Comparison of ENCODE assay signal across 2 cellular contexts in the genomic region with DNA sequence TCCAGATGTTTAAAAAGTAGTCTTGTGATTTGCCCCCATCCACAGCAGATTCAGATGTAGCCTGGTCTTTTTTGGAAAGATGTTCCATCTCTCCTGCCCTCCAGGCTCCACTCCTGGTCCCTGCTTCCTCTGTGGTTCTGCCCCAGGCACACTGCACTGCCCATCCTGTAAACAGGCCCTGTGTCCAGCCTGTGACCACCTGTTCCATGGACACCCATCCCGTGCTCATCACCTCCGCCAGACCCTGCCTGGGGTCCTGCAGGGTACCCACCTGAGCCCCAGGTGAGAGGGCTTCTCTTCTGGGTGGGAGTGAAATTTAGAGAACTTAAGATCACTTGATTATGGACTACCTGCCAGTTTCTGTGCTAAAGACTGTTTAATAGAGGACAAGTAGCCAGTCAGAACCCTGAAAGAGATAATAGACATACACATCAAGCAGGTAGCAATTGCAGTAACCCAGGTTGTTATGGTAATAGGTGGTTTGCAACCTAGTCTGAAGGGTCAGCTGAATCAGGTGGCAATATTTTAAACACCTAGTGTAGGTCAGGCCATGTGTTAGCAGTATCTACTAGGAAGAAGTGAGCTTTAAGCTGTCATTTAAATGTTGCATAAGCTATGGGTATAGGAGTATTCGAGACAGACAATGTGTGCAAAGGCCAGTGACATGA.
TF ChIP-seq lines count a peak whose summit lies in the region.

No MANE protein-coding gene starts in this region.

TF ChIP-seq in WTC11, 78 proteins besides CTCF, POLR2A, EP300 and RAD21:
- TF ChIP-seq RORB (CRISPR knock-in tag; IDR thresholded peaks at IDR 0.05) (no peak), SMAD3 (CRISPR knock-in tag; IDR thresholded peaks at IDR 0.05; ENCODE audit: borderline replicate concordance) (no peak), CREM (CRISPR knock-in tag; IDR thresholded peaks at IDR 0.05) (no peak), ESRRA (CRISPR knock-in tag; IDR thresholded peaks at IDR 0.05; ENCODE audit: borderline replicate concordance) (no peak), KAT7 (CRISPR knock-in tag; IDR thresholded peaks at IDR 0.05; ENCODE audit: borderline replicate concordance) (no peak), ZNF232 (CRISPR knock-in tag; IDR thresholded peaks at IDR 0.05) (no peak), FOXK1 (CRISPR knock-in tag; IDR thresholded peaks at IDR 0.05) (no peak), NR2C2 (CRISPR knock-in tag; IDR thresholded peaks at IDR 0.05) (no peak), ELF4 (CRISPR knock-in tag; IDR thresholded peaks at IDR 0.05; ENCODE audit: low read depth) (no peak), RELA (CRISPR knock-in tag; IDR thresholded peaks at IDR 0.05; ENCODE audit: borderline replicate concordance) (no peak), TEAD4 (CRISPR knock-in tag; IDR thresholded peaks at IDR 0.05) (no peak), MXD4 (CRISPR knock-in tag; IDR thresholded peaks at IDR 0.05; ENCODE audit: borderline replicate concordance) (no peak), ETV6 (CRISPR knock-in tag; IDR thresholded peaks at IDR 0.05) (no peak), GTF2I (CRISPR knock-in tag; conservative IDR thresholded peaks at IDR 0.05) (no peak)
- TF ChIP-seq, protein P1, sequence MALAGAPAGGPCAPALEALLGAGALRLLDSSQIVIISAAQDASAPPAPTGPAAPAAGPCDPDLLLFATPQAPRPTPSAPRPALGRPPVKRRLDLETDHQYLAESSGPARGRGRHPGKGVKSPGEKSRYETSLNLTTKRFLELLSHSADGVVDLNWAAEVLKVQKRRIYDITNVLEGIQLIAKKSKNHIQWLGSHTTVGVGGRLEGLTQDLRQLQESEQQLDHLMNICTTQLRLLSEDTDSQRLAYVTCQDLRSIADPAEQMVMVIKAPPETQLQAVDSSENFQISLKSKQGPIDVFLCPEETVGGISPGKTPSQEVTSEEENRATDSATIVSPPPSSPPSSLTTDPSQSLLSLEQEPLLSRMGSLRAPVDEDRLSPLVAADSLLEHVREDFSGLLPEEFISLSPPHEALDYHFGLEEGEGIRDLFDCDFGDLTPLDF (CRISPR knock-in tag; IDR thresholded peaks at IDR 0.05), result no peak
- TF ChIP-seq, protein P2, sequence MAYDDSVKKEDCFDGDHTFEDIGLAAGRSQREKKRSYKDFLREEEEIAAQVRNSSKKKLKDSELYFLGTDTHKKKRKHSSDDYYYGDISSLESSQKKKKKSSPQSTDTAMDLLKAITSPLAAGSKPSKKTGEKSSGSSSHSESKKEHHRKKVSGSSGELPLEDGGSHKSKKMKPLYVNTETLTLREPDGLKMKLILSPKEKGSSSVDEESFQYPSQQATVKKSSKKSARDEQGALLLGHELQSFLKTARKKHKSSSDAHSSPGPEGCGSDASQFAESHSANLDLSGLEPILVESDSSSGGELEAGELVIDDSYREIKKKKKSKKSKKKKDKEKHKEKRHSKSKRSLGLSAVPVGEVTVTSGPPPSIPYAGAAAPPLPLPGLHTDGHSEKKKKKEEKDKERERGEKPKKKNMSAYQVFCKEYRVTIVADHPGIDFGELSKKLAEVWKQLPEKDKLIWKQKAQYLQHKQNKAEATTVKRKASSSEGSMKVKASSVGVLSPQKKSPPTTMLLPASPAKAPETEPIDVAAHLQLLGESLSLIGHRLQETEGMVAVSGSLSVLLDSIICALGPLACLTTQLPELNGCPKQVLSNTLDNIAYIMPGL (CRISPR knock-in tag; IDR thresholded peaks at IDR 0.05), result no peak
- TF ChIP-seq, protein P3, sequence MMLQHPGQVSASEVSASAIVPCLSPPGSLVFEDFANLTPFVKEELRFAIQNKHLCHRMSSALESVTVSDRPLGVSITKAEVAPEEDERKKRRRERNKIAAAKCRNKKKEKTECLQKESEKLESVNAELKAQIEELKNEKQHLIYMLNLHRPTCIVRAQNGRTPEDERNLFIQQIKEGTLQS (CRISPR knock-in tag; conservative IDR thresholded peaks at IDR 0.05), result no peak
- TF ChIP-seq, protein P4, sequence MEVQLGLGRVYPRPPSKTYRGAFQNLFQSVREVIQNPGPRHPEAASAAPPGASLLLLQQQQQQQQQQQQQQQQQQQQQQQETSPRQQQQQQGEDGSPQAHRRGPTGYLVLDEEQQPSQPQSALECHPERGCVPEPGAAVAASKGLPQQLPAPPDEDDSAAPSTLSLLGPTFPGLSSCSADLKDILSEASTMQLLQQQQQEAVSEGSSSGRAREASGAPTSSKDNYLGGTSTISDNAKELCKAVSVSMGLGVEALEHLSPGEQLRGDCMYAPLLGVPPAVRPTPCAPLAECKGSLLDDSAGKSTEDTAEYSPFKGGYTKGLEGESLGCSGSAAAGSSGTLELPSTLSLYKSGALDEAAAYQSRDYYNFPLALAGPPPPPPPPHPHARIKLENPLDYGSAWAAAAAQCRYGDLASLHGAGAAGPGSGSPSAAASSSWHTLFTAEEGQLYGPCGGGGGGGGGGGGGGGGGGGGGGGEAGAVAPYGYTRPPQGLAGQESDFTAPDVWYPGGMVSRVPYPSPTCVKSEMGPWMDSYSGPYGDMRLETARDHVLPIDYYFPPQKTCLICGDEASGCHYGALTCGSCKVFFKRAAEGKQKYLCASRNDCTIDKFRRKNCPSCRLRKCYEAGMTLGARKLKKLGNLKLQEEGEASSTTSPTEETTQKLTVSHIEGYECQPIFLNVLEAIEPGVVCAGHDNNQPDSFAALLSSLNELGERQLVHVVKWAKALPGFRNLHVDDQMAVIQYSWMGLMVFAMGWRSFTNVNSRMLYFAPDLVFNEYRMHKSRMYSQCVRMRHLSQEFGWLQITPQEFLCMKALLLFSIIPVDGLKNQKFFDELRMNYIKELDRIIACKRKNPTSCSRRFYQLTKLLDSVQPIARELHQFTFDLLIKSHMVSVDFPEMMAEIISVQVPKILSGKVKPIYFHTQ (CRISPR knock-in tag; IDR thresholded peaks at IDR 0.05), result no peak
- TF ChIP-seq, protein P5, sequence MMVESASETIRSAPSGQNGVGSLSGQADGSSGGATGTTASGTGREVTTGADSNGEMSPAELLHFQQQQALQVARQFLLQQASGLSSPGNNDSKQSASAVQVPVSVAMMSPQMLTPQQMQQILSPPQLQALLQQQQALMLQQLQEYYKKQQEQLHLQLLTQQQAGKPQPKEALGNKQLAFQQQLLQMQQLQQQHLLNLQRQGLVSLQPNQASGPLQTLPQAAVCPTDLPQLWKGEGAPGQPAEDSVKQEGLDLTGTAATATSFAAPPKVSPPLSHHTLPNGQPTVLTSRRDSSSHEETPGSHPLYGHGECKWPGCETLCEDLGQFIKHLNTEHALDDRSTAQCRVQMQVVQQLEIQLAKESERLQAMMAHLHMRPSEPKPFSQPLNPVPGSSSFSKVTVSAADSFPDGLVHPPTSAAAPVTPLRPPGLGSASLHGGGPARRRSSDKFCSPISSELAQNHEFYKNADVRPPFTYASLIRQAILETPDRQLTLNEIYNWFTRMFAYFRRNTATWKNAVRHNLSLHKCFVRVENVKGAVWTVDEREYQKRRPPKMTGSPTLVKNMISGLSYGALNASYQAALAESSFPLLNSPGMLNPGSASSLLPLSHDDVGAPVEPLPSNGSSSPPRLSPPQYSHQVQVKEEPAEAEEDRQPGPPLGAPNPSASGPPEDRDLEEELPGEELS (CRISPR knock-in tag; IDR thresholded peaks at IDR 0.05), result no peak
- TF ChIP-seq, protein P6, sequence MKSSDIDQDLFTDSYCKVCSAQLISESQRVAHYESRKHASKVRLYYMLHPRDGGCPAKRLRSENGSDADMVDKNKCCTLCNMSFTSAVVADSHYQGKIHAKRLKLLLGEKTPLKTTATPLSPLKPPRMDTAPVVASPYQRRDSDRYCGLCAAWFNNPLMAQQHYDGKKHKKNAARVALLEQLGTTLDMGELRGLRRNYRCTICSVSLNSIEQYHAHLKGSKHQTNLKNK (CRISPR knock-in tag; IDR thresholded peaks at IDR 0.05), result no peak

TF ChIP-seq in H1, 55 proteins besides CTCF, POLR2A, EP300 and RAD21:
- TF ChIP-seq, protein P7, sequence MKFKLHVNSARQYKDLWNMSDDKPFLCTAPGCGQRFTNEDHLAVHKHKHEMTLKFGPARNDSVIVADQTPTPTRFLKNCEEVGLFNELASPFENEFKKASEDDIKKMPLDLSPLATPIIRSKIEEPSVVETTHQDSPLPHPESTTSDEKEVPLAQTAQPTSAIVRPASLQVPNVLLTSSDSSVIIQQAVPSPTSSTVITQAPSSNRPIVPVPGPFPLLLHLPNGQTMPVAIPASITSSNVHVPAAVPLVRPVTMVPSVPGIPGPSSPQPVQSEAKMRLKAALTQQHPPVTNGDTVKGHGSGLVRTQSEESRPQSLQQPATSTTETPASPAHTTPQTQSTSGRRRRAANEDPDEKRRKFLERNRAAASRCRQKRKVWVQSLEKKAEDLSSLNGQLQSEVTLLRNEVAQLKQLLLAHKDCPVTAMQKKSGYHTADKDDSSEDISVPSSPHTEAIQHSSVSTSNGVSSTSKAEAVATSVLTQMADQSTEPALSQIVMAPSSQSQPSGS (IDR thresholded peaks at IDR 0.05; ENCODE audit: low read length), result no peak
- TF ChIP-seq POU5F1 (IDR thresholded peaks at IDR 0.05; ENCODE audit: low read depth, low read length) (no peak), SP1 (IDR thresholded peaks at IDR 0.05; ENCODE audit: low read depth, low read length) (no peak), BRCA1 (IDR thresholded peaks at IDR 0.05; ENCODE audit: low read depth, low read length) (no peak), TCF12 (IDR thresholded peaks at IDR 0.05; ENCODE audit: low read depth, low read length) (no peak), SAP30 (IDR thresholded peaks at IDR 0.05; ENCODE audit: insufficient read depth, insufficient replicate concordance, low read length) (no peak), KDM4A (IDR thresholded peaks at IDR 0.05; ENCODE audit: low read depth, low read length, severe bottlenecking) (no peak), YY1 (IDR thresholded peaks at IDR 0.05; ENCODE audit: low read depth, low read length) (no peak), HDAC2 (IDR thresholded peaks at IDR 0.05; ENCODE audit: borderline replicate concordance in 1 of 2, low read depth in 2 of 2, low read length in 2 of 2) (no peak), GTF2F1 (IDR thresholded peaks at IDR 0.05; ENCODE audit: borderline replicate concordance, low read depth, low read length) (no peak), SIN3A (conservative IDR thresholded peaks at IDR 0.05 in 1 of 2, IDR thresholded peaks at IDR 0.05 in 1 of 2; ENCODE audit: low read depth in 1 of 2, low read length in 2 of 2) (no peak), SIX5 (IDR thresholded peaks at IDR 0.05; ENCODE audit: low read depth, low read length) (no peak), SUZ12 (IDR thresholded peaks at IDR 0.05; ENCODE audit: low read length) (no peak)
- TF ChIP-seq, protein P8, sequence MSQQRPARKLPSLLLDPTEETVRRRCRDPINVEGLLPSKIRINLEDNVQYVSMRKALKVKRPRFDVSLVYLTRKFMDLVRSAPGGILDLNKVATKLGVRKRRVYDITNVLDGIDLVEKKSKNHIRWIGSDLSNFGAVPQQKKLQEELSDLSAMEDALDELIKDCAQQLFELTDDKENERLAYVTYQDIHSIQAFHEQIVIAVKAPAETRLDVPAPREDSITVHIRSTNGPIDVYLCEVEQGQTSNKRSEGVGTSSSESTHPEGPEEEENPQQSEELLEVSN (IDR thresholded peaks at IDR 0.05), result no peak
